10 cellular contexts compared by ENCODE assay signal in the genomic region with DNA sequence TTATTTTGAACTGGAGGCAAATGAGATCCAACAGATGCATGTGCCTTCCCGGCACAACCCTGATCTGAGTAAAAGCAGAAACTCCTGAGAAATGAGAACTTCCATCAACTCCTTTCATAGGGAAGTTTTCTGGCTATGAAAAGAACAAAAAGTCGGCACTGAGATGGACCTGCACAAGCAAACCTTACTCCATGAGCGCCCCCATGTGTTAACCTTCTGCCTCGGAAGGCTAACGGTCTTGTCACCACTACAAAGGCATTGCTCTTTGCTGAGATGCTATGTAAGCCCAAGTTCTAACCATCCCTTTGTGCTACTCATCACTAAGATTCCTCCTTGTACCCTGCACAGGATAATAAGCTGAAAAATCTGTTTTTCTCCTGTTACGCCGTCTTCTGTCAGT. TPM values are rescaled to one million over a fixed set of nuclear protein-coding genes. Genes with fewer than 3 reads are reported as not detected.
A peak's percentile ranks its signal among the peaks of the same experiment; 100 is the strongest.
DNase-seq lines count a peak whose midpoint lies in the region; ATAC-seq and TF ChIP-seq lines count a peak whose summit lies in the region.
"Had no signal": no experiment of that assay in that cellular context is flagged by ENCODE, and none has a peak within 500 bp of the region (broad histone marks: within the 10 kb centered on the region; RNA-seq: fewer than 3 reads in every experiment).

No MANE protein-coding gene starts in this region.

- no peaks in the 10 kb centered on the region for H4K20me1 ChIP-seq in MM.1S (ENCODE audit: insufficient read depth, low read length)

- 52 to 54% methylated on average over 7 of the region's 7 CpGs for WGBS in body of pancreas, 2 donors

- TF ChIP-seq POLR2A in body of pancreas (IDR thresholded peaks at IDR 0.05) = no peak

- no peak overlapping the region for H3K4me3 ChIP-seq in MM.1S (ENCODE audit: low read length)
- no peak overlapping the region for H3K4me3 ChIP-seq in retinal pigment epithelial cell (ENCODE audit: low read length)
- H3K4me3 ChIP-seq in body of pancreas = no peak overlapping the region

- no peaks in the 10 kb centered on the region for H3K79me2 ChIP-seq in MM.1S (ENCODE audit: low read length)

- DNase-seq in SIG-M5 treated with dmso at 0.1 percent for 504 hours (lab: John Stamatoyannopoulos, UW; ENCODE audit: unreplicated experiment) (peak; percentile 7), SIG-M5 (lab: John Stamatoyannopoulos, UW) (no peak), MM.1S (peak; percentile 27), retinal pigment epithelial cell (ENCODE audit: low read depth) (no peak), NCI-H2029 treated with DMSO at 0.1 percent for 48 hours (lab: John Stamatoyannopoulos, UW) (no peak), cardiac septum (ENCODE audit: low spot score) (no peak), body of pancreas (no peak)
- peak; percentile 10 for DNase-seq in activated CD4-positive, alpha-beta memory T cell treated with anti-CD3 and anti-CD28 coated beads for 36 hours
- DNase-seq: NCI-H187 treated with DMSO at 0.1 percent for 48 hours had no signal

- H3K27ac Mint-ChIP-seq in activated CD4-positive, alpha-beta memory T cell treated with anti-CD3 and anti-CD28 coated beads for 36 hours = no peak overlapping the region

- H3K9ac ChIP-seq in MM.1S (ENCODE audit: low read length) = no peak overlapping the region

- H3K27ac ChIP-seq in MM.1S (ENCODE audit: low read length) = no peak overlapping the region
- H3K27ac ChIP-seq in body of pancreas = no peak overlapping the region
- H3K27ac ChIP-seq: neutrophil had no signal

- H3K27me3 ChIP-seq in MM.1S (replicated peaks; ENCODE audit: insufficient read depth, low read length) (no peaks in the 10 kb centered on the region), body of pancreas (no peaks in the 10 kb centered on the region)

- H3K27me3 Mint-ChIP-seq in activated CD4-positive, alpha-beta memory T cell treated with anti-CD3 and anti-CD28 coated beads for 36 hours = peaks cover 3% of the 10 kb centered on the region

- H2AFZ ChIP-seq in MM.1S (ENCODE audit: low read length) = no peak overlapping the region

- no peak for ATAC-seq in body of pancreas

- H3K9me3 Mint-ChIP-seq in activated CD4-positive, alpha-beta memory T cell treated with anti-CD3 and anti-CD28 coated beads for 36 hours = no peaks in the 10 kb centered on the region

- H3F3A ChIP-seq in MM.1S (ENCODE audit: insufficient read depth, low read length) = no peaks in the 10 kb centered on the region

- TF ChIP-seq CTCF in MM.1S (IDR thresholded peaks at IDR 0.05; ENCODE audit: low read length) = peak; percentile 43
- peak; percentile 35 for TF ChIP-seq CTCF in retinal pigment epithelial cell (conservative IDR thresholded peaks at IDR 0.05; ENCODE audit: low read depth, low read length)
- TF ChIP-seq CTCF in body of pancreas (IDR thresholded peaks at IDR 0.05) = no peak

- no peaks in the 10 kb centered on the region for H3K4me1 ChIP-seq in MM.1S (ENCODE audit: low read length)
- H3K4me1 ChIP-seq in body of pancreas = no peaks in the 10 kb centered on the region

- no peak overlapping the region for H3K4me3 Mint-ChIP-seq in activated CD4-positive, alpha-beta memory T cell treated with anti-CD3 and anti-CD28 coated beads for 36 hours

- H3K36me3 Mint-ChIP-seq in activated CD4-positive, alpha-beta memory T cell treated with anti-CD3 and anti-CD28 coated beads for 36 hours = no peaks in the 10 kb centered on the region

- H3K4me1 Mint-ChIP-seq in activated CD4-positive, alpha-beta memory T cell treated with anti-CD3 and anti-CD28 coated beads for 36 hours (ENCODE audit: low read depth) = no peaks in the 10 kb centered on the region

- H3K9me3 ChIP-seq in MM.1S (replicated peaks; ENCODE audit: insufficient read depth, low read length) (no peaks in the 10 kb centered on the region), body of pancreas (no peaks in the 10 kb centered on the region)
- H3K9me3 ChIP-seq: neutrophil had no signal

- no peak overlapping the region for H3K4me2 ChIP-seq in MM.1S (ENCODE audit: low read depth, low read length)

- H3K36me3 ChIP-seq in MM.1S (replicated peaks; ENCODE audit: insufficient read depth, low read length) (no peaks in the 10 kb centered on the region), body of pancreas (replicated peaks in 1 of 2; ENCODE audit: insufficient read depth in 1 of 2, low read depth in 2 of 2) (no peaks in the 10 kb centered on the region)
- H3K36me3 ChIP-seq: neutrophil had no signal

- intact Hi-C loops in activated CD4-positive, alpha-beta memory T cell treated with anti-CD3 and anti-CD28 coated beads for 36 hours (cut with micrococcal nuclease) = loop anchor here (5.0 kb wide), 1 partner anchor 400 kb away; no protein-coding TSS in a partner anchor
- intact Hi-C loops in cardiac septum (cut with DNase I) = no loop called here
- intact Hi-C loops in body of pancreas (cut with DNase I) = no loop called here

- no peaks in the 10 kb centered on the region for H3K9me2 ChIP-seq in MM.1S (replicated peaks; ENCODE audit: insufficient read depth, low read length)

- CTCF ChIA-PET in activated CD4-positive, alpha-beta memory T cell treated with anti-CD3 and anti-CD28 coated beads for 36 hours (lab: Charles Lee) = no interaction called here

- POLR2A ChIA-PET in activated CD4-positive, alpha-beta memory T cell treated with anti-CD3 and anti-CD28 coated beads for 36 hours (lab: Charles Lee) = no interaction called here

RNA-seq across cellular contexts. Expression of a gene that starts 57.3 kb away (rescaled TPM):
- total RNA-seq in activated CD4-positive, alpha-beta memory T cell treated with anti-CD3 and anti-CD28 coated beads for 36 hours = not detected
- total RNA-seq in cardiac septum (not detected), body of pancreas (not detected)

Comparison
In these comparisons a context has a peak if more than half of its experiments do, and no peak if none do; other contexts are left out.
1. DNase-seq: peak in SIG-M5 treated with dmso at 0.1 percent for 504 hours (single experiment), MM.1S (single experiment) and activated CD4-positive, alpha-beta memory T cell treated with anti-CD3 and anti-CD28 coated beads for 36 hours (single experiment); none in SIG-M5 (single experiment), retinal pigment epithelial cell (single experiment), NCI-H2029 treated with DMSO at 0.1 percent for 48 hours (single experiment), cardiac septum (single experiment) and body of pancreas (0 of 4).
2. CTCF ChIP-seq: peak in MM.1S (single experiment) and retinal pigment epithelial cell (single experiment); none in body of pancreas (0 of 7).